16 cellular contexts compared by ENCODE assay signal in genomic region chr5:113776832-113777525, GRCh38.
DNase-seq lines count a peak whose midpoint lies in the region; ATAC-seq and TF ChIP-seq lines count a peak whose summit lies in the region.
"Had no signal": no experiment of that assay in that cellular context is flagged by ENCODE, and none has a peak within 500 bp of the region (broad histone marks: within the 10 kb centered on the region; RNA-seq: fewer than 3 reads in every experiment).

No MANE protein-coding gene starts in this region.

- no peaks in the 10 kb centered on the region for H3K36me3 Mint-ChIP-seq in nephron (ENCODE audit: low read depth)
- H3K36me3 Mint-ChIP-seq: activated naive CD8-positive, alpha-beta T cell treated with anti-CD3 and anti-CD28 coated beads, Interleukin-2, amount 10 ng/mL, durations not matched to agents 7 days and 5 days had no signal

- no peak overlapping the region for H2AFZ ChIP-seq in GM23248

- ATAC-seq in GM18867 (IDR thresholded peaks at IDR 0.05; ENCODE audit: unreplicated experiment) (no peak), HG02678 (IDR thresholded peaks at IDR 0.05; ENCODE audit: unreplicated experiment) (no peak), HG03097 (IDR thresholded peaks at IDR 0.05; ENCODE audit: low FRiP score, unreplicated experiment) (no peak)
- ATAC-seq: activated CD4-positive, alpha-beta T cell treated with anti-CD3 and anti-CD28 coated beads for 36 hours; lower lobe of right lung; stimulated activated naive CD8-positive, alpha-beta T cell treated with anti-CD3 and anti-CD28 coated beads, Interleukin-15, amount 100 ng/mL, for 72 hours; T-helper 17 cell had no signal

- no peak overlapping the region for H3K4me2 ChIP-seq in GM23248 (ENCODE audit: unreplicated experiment)

- in situ Hi-C loops in GM23248 (cut with MboI), result no loop called here

- no peaks in the 10 kb centered on the region for H3F3A ChIP-seq in GM23248 (ENCODE audit: insufficient read depth)

- H3K4me3 ChIP-seq in GM23248, result no peak overlapping the region
- no peak overlapping the region for H3K4me3 ChIP-seq in cardiac fibroblast (replicated peaks in 1 of 2; ENCODE audit: low read depth in 2 of 2, low read length in 2 of 2)
- H3K4me3 ChIP-seq: esophagus squamous epithelium, lower lobe of right lung had no signal

- no peaks in the 10 kb centered on the region for H3K4me1 ChIP-seq in GM23248 (ENCODE audit: insufficient read depth)
- H3K4me1 ChIP-seq: esophagus squamous epithelium, lower lobe of right lung had no signal

- DNase-seq in GM23248, result peak; percentile 1
- peak; percentile 16 for DNase-seq in NCI-H226
- peak; percentile 18 to 22 for DNase-seq in cardiac fibroblast (ENCODE audit: low read depth in 2 of 2)
- DNase-seq in NCI-H1105 (lab: John Stamatoyannopoulos, UW), result no peak
- DNase-seq: activated CD4-positive, alpha-beta T cell treated with anti-CD3 and anti-CD28 coated beads for 36 hours; activated naive CD8-positive, alpha-beta T cell treated with anti-CD3 and anti-CD28 coated beads, Interleukin-2, amount 10 ng/mL, durations not matched to agents 7 days and 5 days; esophagus squamous epithelium; GOT3; lower lobe of right lung; NCI-H2227 treated with DMSO at 0.1 percent for 48 hours; stimulated activated naive CD8-positive, alpha-beta T cell treated with anti-CD3 and anti-CD28 coated beads, Interleukin-15, amount 100 ng/mL, for 72 hours; T-helper 17 cell had no signal

- no peaks in the 10 kb centered on the region for H3K79me2 ChIP-seq in GM23248 (ENCODE audit: insufficient read depth)

- no peaks in the 10 kb centered on the region for H3K27me3 Mint-ChIP-seq in nephron (ENCODE audit: low read depth)
- H3K27me3 Mint-ChIP-seq: activated CD4-positive, alpha-beta T cell treated with anti-CD3 and anti-CD28 coated beads for 36 hours; activated naive CD8-positive, alpha-beta T cell treated with anti-CD3 and anti-CD28 coated beads, Interleukin-2, amount 10 ng/mL, durations not matched to agents 7 days and 5 days; stimulated activated naive CD8-positive, alpha-beta T cell treated with anti-CD3 and anti-CD28 coated beads, Interleukin-15, amount 100 ng/mL, for 72 hours had no signal

- no peaks in the 10 kb centered on the region for H3K9me2 ChIP-seq in GM23248 (ENCODE audit: insufficient read depth)

- H3K27ac Mint-ChIP-seq in nephron, result peak overlapping the region in 2 of 3 experiments; percentile 64 to 89
- H3K27ac Mint-ChIP-seq: activated CD4-positive, alpha-beta T cell treated with anti-CD3 and anti-CD28 coated beads for 36 hours; activated naive CD8-positive, alpha-beta T cell treated with anti-CD3 and anti-CD28 coated beads, Interleukin-2, amount 10 ng/mL, durations not matched to agents 7 days and 5 days; stimulated activated naive CD8-positive, alpha-beta T cell treated with anti-CD3 and anti-CD28 coated beads, Interleukin-15, amount 100 ng/mL, for 72 hours; T-helper 17 cell had no signal

- H3K9me3 ChIP-seq in GM23248 (ENCODE audit: low read depth), result no peaks in the 10 kb centered on the region
- H3K9me3 ChIP-seq: esophagus squamous epithelium, lower lobe of right lung had no signal

- H3K27ac ChIP-seq in GM23248, result no peak overlapping the region
- H3K27ac ChIP-seq: esophagus squamous epithelium, lower lobe of right lung had no signal

- H3K4me1 Mint-ChIP-seq in nephron, result peaks cover 11% of the 10 kb centered on the region
- H3K4me1 Mint-ChIP-seq: activated CD4-positive, alpha-beta T cell treated with anti-CD3 and anti-CD28 coated beads for 36 hours; activated naive CD8-positive, alpha-beta T cell treated with anti-CD3 and anti-CD28 coated beads, Interleukin-2, amount 10 ng/mL, durations not matched to agents 7 days and 5 days; stimulated activated naive CD8-positive, alpha-beta T cell treated with anti-CD3 and anti-CD28 coated beads, Interleukin-15, amount 100 ng/mL, for 72 hours; T-helper 17 cell had no signal

- WGBS in GM23248 (ENCODE audit: low coverage in 1 of 2, low lambda C conversion rate in 2 of 2, missing lambda C conversion rate in 2 of 2), 2 experiments, result 12 to 18% methylated on average over 5 of the region's 5 CpGs

- H4K20me1 ChIP-seq in GM23248 (ENCODE audit: insufficient read depth), result no peaks in the 10 kb centered on the region

- TF ChIP-seq CTCF in cardiac fibroblast (IDR thresholded peaks at IDR 0.05; ENCODE audit: low read depth, low read length) (no peak), nephron (IDR thresholded peaks at IDR 0.05; ENCODE audit: unreplicated experiment in 3 of 3) (no peak)

- peaks cover 3% of the 10 kb centered on the region for H3K9me3 Mint-ChIP-seq in nephron
- H3K9me3 Mint-ChIP-seq: activated naive CD8-positive, alpha-beta T cell treated with anti-CD3 and anti-CD28 coated beads, Interleukin-2, amount 10 ng/mL, durations not matched to agents 7 days and 5 days; stimulated activated naive CD8-positive, alpha-beta T cell treated with anti-CD3 and anti-CD28 coated beads, Interleukin-15, amount 100 ng/mL, for 72 hours had no signal

- H3K9ac ChIP-seq in GM23248, result no peak overlapping the region

- H3K27me3 ChIP-seq in GM23248 (replicated peaks; ENCODE audit: insufficient read depth), result no peaks in the 10 kb centered on the region
- H3K27me3 ChIP-seq: esophagus squamous epithelium had no signal

- no peaks in the 10 kb centered on the region for H3K36me3 ChIP-seq in GM23248 (ENCODE audit: low read depth)
- H3K36me3 ChIP-seq: esophagus squamous epithelium, lower lobe of right lung had no signal

- H3K4me3 Mint-ChIP-seq in nephron, result no peak overlapping the region
- H3K4me3 Mint-ChIP-seq: activated CD4-positive, alpha-beta T cell treated with anti-CD3 and anti-CD28 coated beads for 36 hours; activated naive CD8-positive, alpha-beta T cell treated with anti-CD3 and anti-CD28 coated beads, Interleukin-2, amount 10 ng/mL, durations not matched to agents 7 days and 5 days; stimulated activated naive CD8-positive, alpha-beta T cell treated with anti-CD3 and anti-CD28 coated beads, Interleukin-15, amount 100 ng/mL, for 72 hours; T-helper 17 cell had no signal
